10 cellular contexts compared by ENCODE assay signal in genomic region chr22:22099833-22100812, GRCh38.
DNase-seq lines count a peak whose midpoint lies in the region; ATAC-seq and TF ChIP-seq lines count a peak whose summit lies in the region.
"Had no signal": no experiment of that assay in that cellular context is flagged by ENCODE, and none has a peak within 500 bp of the region (broad histone marks: within the 10 kb centered on the region; RNA-seq: fewer than 3 reads in every experiment).

No MANE protein-coding gene starts in this region.

- H3K27me3 ChIP-seq in Panc1 (ENCODE audit: control insufficient read depth, insufficient read depth, low read length) = no peaks in the 10 kb centered on the region
- H3K27me3 ChIP-seq in lower lobe of right lung (ENCODE audit: low read depth) = peaks cover 16% of the 10 kb centered on the region

- intact Hi-C loops in Panc1 (cut with micrococcal nuclease; ENCODE audit: unreplicated experiment) = no loop called here
- intact Hi-C loops in lower lobe of right lung (cut with DNase I) = no loop called here

- CTCF ChIA-PET in Panc1 (lab: Charles Lee) = no interaction called here

- no peak overlapping the region for H3K4me3 ChIP-seq in Panc1 (ENCODE audit: low read depth in 2 of 2, low read length in 2 of 2)
- H3K4me3 ChIP-seq in fibroblast of villous mesenchyme (ENCODE audit: low read depth, low read length) = no peak overlapping the region
- no peak overlapping the region for H3K4me3 ChIP-seq in lower lobe of right lung

- ATAC-seq in Panc1 (no peak), HG03045 (IDR thresholded peaks at IDR 0.05; ENCODE audit: unreplicated experiment) (no peak), GM18868 (IDR thresholded peaks at IDR 0.05; ENCODE audit: unreplicated experiment) (no peak), lower lobe of right lung (no peak)

- H3K4me1 ChIP-seq in Panc1 (ENCODE audit: control insufficient read depth, insufficient read depth, low read length) (no peaks in the 10 kb centered on the region), lower lobe of right lung (no peaks in the 10 kb centered on the region)

- no TSS peak for BruUV-seq in Panc1 (replicated peaks; lab: Mats Ljungman, UMichigan)

- POLR2A ChIA-PET in Panc1 (lab: Charles Lee) = no interaction called here

- no peaks in the 10 kb centered on the region for H3K36me3 ChIP-seq in Panc1 (ENCODE audit: control insufficient read depth, insufficient read depth, low read length)
- no peaks in the 10 kb centered on the region for H3K36me3 ChIP-seq in lower lobe of right lung

- H3K27ac ChIP-seq in Panc1 (ENCODE audit: low read length) (no peak overlapping the region), lower lobe of right lung (no peak overlapping the region)

- peak; percentile 17 for DNase-seq in AG08395 (ENCODE audit: low spot score)
- no peak for DNase-seq in GM13976 (ENCODE audit: low spot score)
- DNase-seq in Panc1 (ENCODE audit: low read depth, low spot score) = no peak
- peak; percentile 9 for DNase-seq in fibroblast of villous mesenchyme (ENCODE audit: low read depth)
- no peak for DNase-seq in NCI-H1417 treated with DMSO at 0.1 percent for 48 hours (lab: John Stamatoyannopoulos, UW)
- no peak for DNase-seq in lower lobe of right lung
- DNase-seq: activated CD4-positive, alpha-beta T cell treated with anti-CD3 and anti-CD28 coated beads, Interleukin-2, amount 10 ng/mL, durations not matched to agents 24 days and 14 days; hypothalamus had no signal

- in situ Hi-C loops in GM13976 (cut with MboI; ENCODE audit: low sequenced_read_pairs, unreplicated experiment) (no loop called here), Panc1 (cut with HindIII; ENCODE audit: low pct_unique_long_range_greater_than_20kb, low sequenced_read_pairs) (no loop called here)

- H3K9me3 ChIP-seq in Panc1 (ENCODE audit: control insufficient read depth, insufficient read depth, low read depth, low read length) = no peaks in the 10 kb centered on the region
- no peaks in the 10 kb centered on the region for H3K9me3 ChIP-seq in lower lobe of right lung

- peak; percentile 49 for TF ChIP-seq CTCF in GM13976 (IDR thresholded peaks at IDR 0.05; ENCODE audit: borderline replicate concordance, control extremely low read depth, extremely low read depth, insufficient read depth, missing control alignments)
- peak; percentile 22; the same call in 1 of the 2 replicates for TF ChIP-seq CTCF in Panc1 (IDR thresholded peaks at IDR 0.05)
- peak; percentile 31 for TF ChIP-seq CTCF in fibroblast of villous mesenchyme (IDR thresholded peaks at IDR 0.05; ENCODE audit: insufficient read depth, low read depth, low read length)
- no peak for TF ChIP-seq CTCF in lower lobe of right lung (IDR thresholded peaks at IDR 0.05)

Comparison
In these comparisons a context has a peak if more than half of its experiments do, and no peak if none do; other contexts are left out.
1. DNase-seq: peak in AG08395 (single experiment) and fibroblast of villous mesenchyme (single experiment); none in GM13976 (single experiment), Panc1 (single experiment), NCI-H1417 treated with DMSO at 0.1 percent for 48 hours (single experiment) and lower lobe of right lung (single experiment).